In genomic region chr1:212470059-212470458, GRCh38 we compare ENCODE assay signal across 8 cellular contexts. TPM values are rescaled to one million over a fixed set of nuclear protein-coding genes. Genes with fewer than 3 reads are reported as not detected.
DNase-seq lines count a peak whose midpoint lies in the region; ATAC-seq and TF ChIP-seq lines count a peak whose summit lies in the region.

No MANE protein-coding gene starts in this region.

- H3K14ac ChIP-seq in mesenchymal stem cell (ENCODE audit: low read length in 2 of 2), result no peak overlapping the region

- H3K9me3 Mint-ChIP-seq in type B pancreatic cell, result no peaks in the 10 kb centered on the region

- no peak overlapping the region for H2BK5ac ChIP-seq in mesenchymal stem cell (ENCODE audit: low read depth, low read length, poor library complexity, severe bottlenecking)

- no peak overlapping the region for H2BK15ac ChIP-seq in mesenchymal stem cell (ENCODE audit: low read depth, poor library complexity, severe bottlenecking)

- 72% methylated on average over 15 of the region's 15 CpGs for WGBS in mesenchymal stem cell

- DNase-seq in NCI-H446 treated with DMSO at 0.1 percent for 48 hours (lab: John Stamatoyannopoulos, UW) (peak; percentile 36), dermis blood vessel endothelial cell (peak; percentile 48), mesenchymal stem cell (peak; percentile 91), type B pancreatic cell (ENCODE audit: extremely low spot score, unreplicated experiment) (no peak), COLO668 (lab: John Stamatoyannopoulos, UW; ENCODE audit: unreplicated experiment) (no peak)
- DNase-seq in NK-92 treated with Interleukin-12 subunit alpha and Interleukin-12 subunit beta, amount 100 ng/mL, for 24 hours (lab: John Stamatoyannopoulos, UW), result no peak

- no peak overlapping the region for H3K4ac ChIP-seq in mesenchymal stem cell (ENCODE audit: low read depth in 1 of 2, low read length in 2 of 2)

- no peaks in the 10 kb centered on the region for H3K79me1 ChIP-seq in mesenchymal stem cell (replicated peaks; ENCODE audit: low read length, poor library complexity, severe bottlenecking)

- no peak overlapping the region for H2AK5ac ChIP-seq in mesenchymal stem cell (ENCODE audit: low read length, severe bottlenecking)

- H3K4me1 ChIP-seq in mesenchymal stem cell (ENCODE audit: control insufficient read depth, insufficient read depth, low read depth, low read length), result peaks cover 9% of the 10 kb centered on the region

- H3K27me3 Mint-ChIP-seq in type B pancreatic cell, result no peaks in the 10 kb centered on the region

- no peak overlapping the region for H4K91ac ChIP-seq in mesenchymal stem cell (ENCODE audit: low read length)

- H3K36me3 Mint-ChIP-seq in type B pancreatic cell, result no peaks in the 10 kb centered on the region

- no peak for TF ChIP-seq CTCF in type B pancreatic cell (conservative IDR thresholded peaks at IDR 0.05)

- no peak overlapping the region for H3K23ac ChIP-seq in mesenchymal stem cell (ENCODE audit: low read length in 2 of 2)

- H3K4me3 ChIP-seq in mesenchymal stem cell (ENCODE audit: insufficient read depth in 1 of 2, low read depth in 1 of 2, low read length in 2 of 2), result peak overlapping the region in 1 of 2 experiments; percentile 62

- H3K9me3 ChIP-seq in mesenchymal stem cell (ENCODE audit: control insufficient read depth, low read length), result no peaks in the 10 kb centered on the region

- H3K27ac Mint-ChIP-seq in type B pancreatic cell, result peak overlapping the region; percentile 89

- peak overlapping the region; percentile 85 for H3K9ac ChIP-seq in mesenchymal stem cell (ENCODE audit: low read length)

- peak overlapping the region; percentile 38 for H3K27ac ChIP-seq in mesenchymal stem cell (ENCODE audit: low read length, poor library complexity, severe bottlenecking)

- H4K8ac ChIP-seq in mesenchymal stem cell (ENCODE audit: low read length), result no peak overlapping the region

- H2BK12ac ChIP-seq in mesenchymal stem cell (ENCODE audit: low read length in 2 of 2), result peak overlapping the region in 1 of 2 experiments; percentile 23

- no peaks in the 10 kb centered on the region for H3K36me3 ChIP-seq in mesenchymal stem cell (ENCODE audit: control insufficient read depth in 1 of 2, insufficient read depth in 2 of 2, low read depth in 1 of 2, low read length in 2 of 2)

- ATAC-seq in HG02610 (IDR thresholded peaks at IDR 0.05; ENCODE audit: unreplicated experiment) (no peak), GM18517 (IDR thresholded peaks at IDR 0.05; ENCODE audit: unreplicated experiment) (no peak)

- peak overlapping the region; percentile 37 for H3K4me3 Mint-ChIP-seq in type B pancreatic cell

- peaks cover 6% of the 10 kb centered on the region for H3K4me1 Mint-ChIP-seq in type B pancreatic cell (ENCODE audit: unreplicated experiment)

- H3K27me3 ChIP-seq in mesenchymal stem cell (ENCODE audit: control insufficient read depth in 1 of 2, insufficient read depth in 1 of 2, low read length in 2 of 2), result no peaks in the 10 kb centered on the region

- H3K18ac ChIP-seq in mesenchymal stem cell (ENCODE audit: low read depth in 1 of 2, low read length in 2 of 2), result peak overlapping the region in 1 of 2 experiments; percentile 68

- H2BK120ac ChIP-seq in mesenchymal stem cell (ENCODE audit: low read depth, low read length), result no peak overlapping the region

- no peak overlapping the region for H3K4me2 ChIP-seq in mesenchymal stem cell (ENCODE audit: low read length, poor library complexity, severe bottlenecking)

- H2AFZ ChIP-seq in mesenchymal stem cell (ENCODE audit: low read depth, low read length), result peak overlapping the region; percentile 57

RNA-seq across cellular contexts. Expression of gene NENF, which starts 37.3 kb away (rescaled TPM):
- 11.6 and 15.7 TPM in 2 replicates for total RNA-seq in dermis blood vessel endothelial cell
- polyA plus RNA-seq in mesenchymal stem cell (2013, experiment 1 of 2), result 44.7 TPM
- polyA plus RNA-seq in mesenchymal stem cell (2013, experiment 2 of 2), result 49.2 TPM
- 48.9 and 53.7 TPM in 2 replicates for total RNA-seq in type B pancreatic cell (ENCODE audit: low replicate concordance)

RNA-seq across cellular contexts. Expression of gene PACC1, which starts 55.4 kb away (rescaled TPM):
- total RNA-seq in dermis blood vessel endothelial cell (8.5 and 10.6 TPM in 2 replicates), type B pancreatic cell (ENCODE audit: low replicate concordance) (10.0 and 20.4 TPM in 2 replicates)
- polyA plus RNA-seq in mesenchymal stem cell (2013, experiment 1 of 2), result 5.6 TPM
- polyA plus RNA-seq in mesenchymal stem cell (2013, experiment 2 of 2), result 5.9 TPM

Comparison
In these comparisons a context has a peak if more than half of its experiments do, and no peak if none do; other contexts are left out.
1. DNase-seq: peak in NCI-H446 treated with DMSO at 0.1 percent for 48 hours (single experiment), dermis blood vessel endothelial cell (single experiment) and mesenchymal stem cell (single experiment); none in type B pancreatic cell (single experiment), NK-92 treated with Interleukin-12 subunit alpha and Interleukin-12 subunit beta, amount 100 ng/mL, for 24 hours (single experiment) and COLO668 (single experiment).